7 cellular contexts compared by ENCODE assay signal in genomic region chr2:105576440-105577241, GRCh38.
DNase-seq lines count a peak whose midpoint lies in the region; ATAC-seq, FAIRE-seq and TF ChIP-seq lines count a peak whose summit lies in the region.

No MANE protein-coding gene starts in this region.

- H3K4me3 ChIP-seq in OCI-LY1 (ENCODE audit: low read depth, low read length, poor library complexity, severe bottlenecking) (no peak overlapping the region), kidney (ENCODE audit: low read length in 2 of 2) (no peak overlapping the region), suprapubic skin (no peak overlapping the region)

- H3K27ac ChIP-seq in OCI-LY1 (ENCODE audit: low read depth, low read length, poor library complexity, severe bottlenecking) (no peak overlapping the region), kidney (ENCODE audit: low read depth in 2 of 2, low read length in 2 of 2) (no peak overlapping the region), suprapubic skin (no peak overlapping the region)

- no peaks in the 10 kb centered on the region for H3F3A ChIP-seq in OCI-LY1 (ENCODE audit: insufficient read depth, low read length)

- TF ChIP-seq CTCF in OCI-LY1 (IDR thresholded peaks at IDR 0.05; ENCODE audit: low read length) (peak; percentile 42; the same call in 1 of the 2 replicates), kidney (IDR thresholded peaks at IDR 0.05; ENCODE audit: borderline replicate concordance, extremely low read depth, insufficient read depth) (peak; percentile 50), suprapubic skin (IDR thresholded peaks at IDR 0.05) (peak; percentile 39 to 40)

- H3K4me2 ChIP-seq in OCI-LY1 (ENCODE audit: low read length): no peak overlapping the region

- in situ Hi-C loops in T47D (cut with HindIII; ENCODE audit: low pct_unique_long_range_greater_than_20kb, low sequenced_read_pairs): no loop called here

- H3K36me3 ChIP-seq in OCI-LY1 (ENCODE audit: insufficient read depth, low read length) (no peaks in the 10 kb centered on the region), kidney (ENCODE audit: control insufficient read depth in 1 of 2, insufficient read depth in 2 of 2, low read length in 2 of 2) (no peaks in the 10 kb centered on the region), suprapubic skin (no peaks in the 10 kb centered on the region)

- no peaks in the 10 kb centered on the region for H3K9me2 ChIP-seq in OCI-LY1 (ENCODE audit: low read depth, low read length)

- peak; percentile 48 for ATAC-seq in HG03342 (IDR thresholded peaks at IDR 0.05; ENCODE audit: unreplicated experiment)

- H3K27me3 ChIP-seq in OCI-LY1 (ENCODE audit: insufficient read depth, low read length) (no peaks in the 10 kb centered on the region), suprapubic skin (no peaks in the 10 kb centered on the region)

- H3K9ac ChIP-seq in OCI-LY1 (ENCODE audit: low read length): no peak overlapping the region
- no peak overlapping the region for H3K9ac ChIP-seq in kidney (ENCODE audit: low read length in 2 of 2)

- intact Hi-C loops in kidney (cut with DNase I): no loop called here

- no peaks in the 10 kb centered on the region for H3K9me3 ChIP-seq in OCI-LY1 (ENCODE audit: low read length)
- H3K9me3 ChIP-seq in kidney (ENCODE audit: control insufficient read depth in 1 of 2, low read length in 2 of 2): no peaks in the 10 kb centered on the region
- no peaks in the 10 kb centered on the region for H3K9me3 ChIP-seq in suprapubic skin

- no peak for TF ChIP-seq POLR2A in suprapubic skin (IDR thresholded peaks at IDR 0.05)

- DNase-seq in EH (ENCODE audit: low read depth) (peak; percentile 92), T47D (ENCODE audit: low read depth in 1 of 2, low spot score in 1 of 2) (peak; percentile 8 to 74), kidney (peak; percentile 80), suprapubic skin (ENCODE audit: low spot score in 2 of 2) (no peak), inferior parietal cortex (ENCODE audit: extremely low spot score) (no peak)

- H3K4me1 ChIP-seq in OCI-LY1 (ENCODE audit: insufficient read depth, low read length, severe bottlenecking) (no peaks in the 10 kb centered on the region), kidney (ENCODE audit: control insufficient read depth in 1 of 2, insufficient read depth in 1 of 2, low read depth in 1 of 2, low read length in 2 of 2) (peaks cover 0 to 10% of the 10 kb centered on the region in 2 donors), suprapubic skin (peaks cover 16% of the 10 kb centered on the region)

- H3K79me2 ChIP-seq in OCI-LY1 (ENCODE audit: insufficient read depth, low read length): no peaks in the 10 kb centered on the region

- H2AFZ ChIP-seq in OCI-LY1 (ENCODE audit: low read length): no peak overlapping the region

- FAIRE-seq in kidney (lab: Jason Lieb, UNC): peak; percentile 37

- 46% methylated on average over 12 of the region's 12 CpGs for WGBS in suprapubic skin

- no peaks in the 10 kb centered on the region for H4K20me1 ChIP-seq in OCI-LY1 (ENCODE audit: insufficient read depth, low read length)

- no peak for TF ChIP-seq EP300 in suprapubic skin (IDR thresholded peaks at IDR 0.05)

Comparison
In these comparisons a context has a peak if more than half of its experiments do, and no peak if none do; other contexts are left out.
1. DNase-seq: peak in EH (single experiment), T47D (2 of 2) and kidney (single experiment); none in suprapubic skin (0 of 2) and inferior parietal cortex (single experiment).
2. Peak in every context shown above with its lines, with median percentiles within 50 percentile points of each other: CTCF ChIP-seq.